Comparison of ENCODE assay signal across 23 cellular contexts in genomic region chr17:72659811-72660210, GRCh38.
"Had no signal": no experiment of that assay in that cellular context is flagged by ENCODE, and none has a peak within 500 bp of the region (broad histone marks: within the 10 kb centered on the region; RNA-seq: fewer than 3 reads in every experiment).

No MANE protein-coding gene starts in this region.

- H3K4me2 ChIP-seq: KMS-11, SK-N-SH had no signal

- H3K9me2 ChIP-seq: SK-N-SH had no signal

- H3K9ac ChIP-seq: KMS-11, SK-N-SH had no signal

- H3K27ac ChIP-seq: KMS-11, Peyer's patch had no signal

- H3K36me3 ChIP-seq: Peyer's patch had no signal

- H3K27me3 ChIP-seq: Peyer's patch had no signal

- H3K9me3 ChIP-seq: Peyer's patch, SK-N-SH had no signal

- H3K4me3 ChIP-seq: Peyer's patch had no signal

- DNase-seq: IMR-90, Kasumi-1, MV-4-11, NCI-H1048, NCI-H1105, NCI-H1417, NCI-H1436 treated with DMSO at 0.1 percent for 48 hours, NCI-H1694 treated with DMSO at 0.1 percent for 48 hours, NCI-H1930, NCI-H2081 treated with DMSO at 0.1 percent for 48 hours, NCI-H2171, NCI-H226, NCI-H446, NCI-H510A, NCI-H524 treated with DMSO at 0.1 percent for 48 hours, NCI-H69, NCI-H774, Peyer's patch, Right ventricle myocardium superior, SIG-M5, SK-N-SH, SW 1271 had no signal
